Comparison of ENCODE assay signal across 7 cellular contexts in genomic region chr1:175154595-175155472, GRCh38. TPM values are rescaled to one million over a fixed set of nuclear protein-coding genes. Genes with fewer than 3 reads are reported as not detected.
DNase-seq lines count a peak whose midpoint lies in the region; ATAC-seq, FAIRE-seq and TF ChIP-seq lines count a peak whose summit lies in the region.

No MANE protein-coding gene starts in this region.

- peaks cover 13% of the 10 kb centered on the region for H3K4me1 ChIP-seq in foreskin keratinocyte
- H3K4me1 ChIP-seq in pancreas, result peaks cover 0 to 4% (median 0%) of the 10 kb centered on the region in 3 donors

- H3K27me3 ChIP-seq in foreskin keratinocyte, result peaks cover 21% of the 10 kb centered on the region
- no peaks in the 10 kb centered on the region for H3K27me3 ChIP-seq in pancreas

- FAIRE-seq in pancreas (lab: Jason Lieb, UNC), result no peak

- TF ChIP-seq CTCF in GM13976 (IDR thresholded peaks at IDR 0.05; ENCODE audit: borderline replicate concordance, control extremely low read depth, extremely low read depth, insufficient read depth, missing control alignments) (peak; percentile 88), foreskin keratinocyte (conservative IDR thresholded peaks at IDR 0.05) (peak; percentile 93), pancreas (IDR thresholded peaks at IDR 0.05) (peak; percentile 67 to 88 (median 74)), type B pancreatic cell (conservative IDR thresholded peaks at IDR 0.05) (peak; percentile 90)

- H3K27ac ChIP-seq in foreskin keratinocyte (no peak overlapping the region), pancreas (no peak overlapping the region)

- no peaks in the 10 kb centered on the region for H3K9me3 Mint-ChIP-seq in type B pancreatic cell

- H3K4me3 Mint-ChIP-seq in type B pancreatic cell, result no peak overlapping the region

- peaks cover 0 to 5% (median 2%) of the 10 kb centered on the region in 3 donors for H3K36me3 ChIP-seq in pancreas

- DNase-seq in GM13976 (ENCODE audit: low spot score), result peak; percentile 73
- DNase-seq in HuH-7.5 (ENCODE audit: low spot score), result peak; percentile 46
- peak; percentile 46 for DNase-seq in RKO (ENCODE audit: low spot score)
- DNase-seq in activated T-helper 1 cell treated with Interleukin-2 at 50 U/mL for 16 hours (ENCODE audit: low read depth), result peak; percentile 60
- DNase-seq in foreskin keratinocyte, result no peak
- peak; percentile 54 to 90 (median 76) for DNase-seq in pancreas
- no peak for DNase-seq in type B pancreatic cell (ENCODE audit: extremely low spot score, unreplicated experiment)

- no peaks in the 10 kb centered on the region for H3K9me3 ChIP-seq in pancreas

- no peaks in the 10 kb centered on the region for H3K4me1 Mint-ChIP-seq in type B pancreatic cell (ENCODE audit: unreplicated experiment)

- in situ Hi-C loops in GM13976 (cut with MboI; ENCODE audit: low sequenced_read_pairs, unreplicated experiment), result loop anchor here (5.0 kb wide), 1 partner anchor 167 kb away; no protein-coding TSS in a partner anchor

- no peaks in the 10 kb centered on the region for H3K36me3 Mint-ChIP-seq in type B pancreatic cell

- H3K27ac Mint-ChIP-seq in type B pancreatic cell, result no peak overlapping the region

- WGBS in pancreas, 2 donors, result 18 to 22% methylated on average over 11 of the region's 11 CpGs

- peak; percentile 14 for ATAC-seq in foreskin keratinocyte
- ATAC-seq in pancreas, result peak; percentile 58 to 84 (median 80)

- no peak overlapping the region for H3K4me3 ChIP-seq in pancreas

- intact Hi-C loops in pancreas (cut with DNase I), result loop anchor here in 2 of 3 donors (5.0 kb wide), 2 partner anchors 67 to 167 kb away; no protein-coding TSS in a partner anchor

- H3K27me3 Mint-ChIP-seq in type B pancreatic cell, result peaks cover 49% of the 10 kb centered on the region

RNA-seq across cellular contexts. Expression of gene KIAA0040, which starts 37.7 kb away (rescaled TPM):
- 70.3 and 80.8 TPM in 2 replicates for total RNA-seq in foreskin keratinocyte
- 34.5 and 35.5 TPM in 2 replicates for polyA plus RNA-seq in foreskin keratinocyte
- 10 to 100 TPM; 15.5 to 34.2 (median 20.7) TPM for total RNA-seq in pancreas
- polyA plus RNA-seq in pancreas, result 10 to 100 TPM in 1 of 2 donors, 1 to 10 TPM in 1; 8.4 to 11.6 TPM
- total RNA-seq in type B pancreatic cell (ENCODE audit: low replicate concordance), result 7.3 and 10.3 TPM in 2 replicates

Comparison
In these comparisons a context has a peak if more than half of its experiments do, and no peak if none do; other contexts are left out.
1. DNase-seq: peak in GM13976 (single experiment), HuH-7.5 (single experiment), RKO (single experiment), activated T-helper 1 cell treated with Interleukin-2 at 50 U/mL for 16 hours (single experiment) and pancreas (6 of 6); none in foreskin keratinocyte (0 of 2) and type B pancreatic cell (single experiment).
2. Peak in every context shown above with its lines, with median percentiles within 50 percentile points of each other: CTCF ChIP-seq.